In genomic region chr5:137954131-137954879, GRCh38 we compare ENCODE assay signal across 11 cellular contexts.
DNase-seq lines count a peak whose midpoint lies in the region; ATAC-seq, FAIRE-seq and TF ChIP-seq lines count a peak whose summit lies in the region.
"Had no signal": no experiment of that assay in that cellular context is flagged by ENCODE, and none has a peak within 500 bp of the region (broad histone marks: within the 10 kb centered on the region; RNA-seq: fewer than 3 reads in every experiment).

No MANE protein-coding gene starts in this region.

- POLR2A ChIA-PET in OCI-LY7 (lab: Charles Lee), result interaction anchor here (0.5 to 3.2 kb wide), 5 partner anchors 9 to 73 kb away, joined by 3 to 16 read pairs (median 4); no protein-coding TSS in a partner anchor

- peak overlapping the region; percentile 66 for H3K27ac Mint-ChIP-seq in activated T-cell treated with anti-CD3 and anti-CD28 coated beads, Interleukin-2, amount 50 U/mL, for 24 hours
- no peak overlapping the region for H3K27ac Mint-ChIP-seq in activated T-cell treated with anti-CD3 and anti-CD28 coated beads, Interleukin-2, amount 50 U/mL, for 72 hours
- H3K27ac Mint-ChIP-seq: IgD-negative memory B cell; stimulated activated naive CD8-positive, alpha-beta T cell treated with anti-CD3 and anti-CD28 coated beads, Interleukin-15, Interleukin-2, amounts not matched to agents 100 ng/mL and 50 ng/mL, for 24 hours had no signal

- CTCF ChIA-PET in OCI-LY7 (lab: Charles Lee; ENCODE audit: unreplicated experiment), result no interaction called here

- H3K9me3 ChIP-seq in OCI-LY7 (ENCODE audit: low read length), result no peaks in the 10 kb centered on the region

- H3K4me3 ChIP-seq in cardiac fibroblast (replicated peaks in 1 of 2; ENCODE audit: low read depth in 2 of 2, low read length in 2 of 2) (peak overlapping the region in 1 of 2 donors; percentile 11), OCI-LY7 (ENCODE audit: low read depth, low read length, poor library complexity, severe bottlenecking) (no peak overlapping the region)

- no peak overlapping the region for H2AFZ ChIP-seq in OCI-LY7 (ENCODE audit: low read length)

- no peaks in the 10 kb centered on the region for H3K4me1 ChIP-seq in OCI-LY7 (ENCODE audit: insufficient read depth, low read length, poor library complexity, severe bottlenecking)

- H3K9me2 ChIP-seq in OCI-LY7 (ENCODE audit: insufficient read depth, low read length), result no peaks in the 10 kb centered on the region

- no peaks in the 10 kb centered on the region for H4K20me1 ChIP-seq in OCI-LY7 (ENCODE audit: insufficient read depth, low read length)

- H3K4me1 Mint-ChIP-seq in activated T-cell treated with anti-CD3 and anti-CD28 coated beads, Interleukin-2, amount 50 U/mL, for 24 hours (ENCODE audit: low read depth), result no peaks in the 10 kb centered on the region
- no peaks in the 10 kb centered on the region for H3K4me1 Mint-ChIP-seq in activated T-cell treated with anti-CD3 and anti-CD28 coated beads, Interleukin-2, amount 50 U/mL, for 72 hours (ENCODE audit: low read depth)
- H3K4me1 Mint-ChIP-seq: IgD-negative memory B cell had no signal

- peaks cover 72% of the 10 kb centered on the region for H3K36me3 Mint-ChIP-seq in activated T-cell treated with anti-CD3 and anti-CD28 coated beads, Interleukin-2, amount 50 U/mL, for 24 hours (ENCODE audit: low read depth)
- peaks cover 0 to 6% of the 10 kb centered on the region in 2 donors for H3K36me3 Mint-ChIP-seq in activated T-cell treated with anti-CD3 and anti-CD28 coated beads, Interleukin-2, amount 50 U/mL, for 72 hours (ENCODE audit: insufficient read depth in 2 of 2)

- no peak overlapping the region for H3K4me2 ChIP-seq in OCI-LY7 (ENCODE audit: low read length)

- no peak for FAIRE-seq in urothelium cell line (lab: Jason Lieb, UNC)
- FAIRE-seq: A204.1 had no signal

- ATAC-seq in activated T-cell treated with anti-CD3 and anti-CD28 coated beads, Interleukin-2, amount 50 U/mL, for 72 hours (replicated peaks in 1 of 2), result no peak
- ATAC-seq in GM18909 (IDR thresholded peaks at IDR 0.05; ENCODE audit: poor library complexity, unreplicated experiment), result no peak

- no peaks in the 10 kb centered on the region for H3K9me3 Mint-ChIP-seq in activated T-cell treated with anti-CD3 and anti-CD28 coated beads, Interleukin-2, amount 50 U/mL, for 24 hours
- no peaks in the 10 kb centered on the region for H3K9me3 Mint-ChIP-seq in activated T-cell treated with anti-CD3 and anti-CD28 coated beads, Interleukin-2, amount 50 U/mL, for 72 hours
- H3K9me3 Mint-ChIP-seq: IgD-negative memory B cell; stimulated activated naive CD8-positive, alpha-beta T cell treated with anti-CD3 and anti-CD28 coated beads, Interleukin-15, Interleukin-2, amounts not matched to agents 100 ng/mL and 50 ng/mL, for 24 hours had no signal

- intact Hi-C loops in OCI-LY7 (cut with micrococcal nuclease; ENCODE audit: unreplicated experiment), result no loop called here

- DNase-seq in activated T-cell treated with anti-CD3 and anti-CD28 coated beads, Interleukin-2, amount 50 U/mL, for 24 hours, result no peak
- DNase-seq in activated T-cell treated with anti-CD3 and anti-CD28 coated beads, Interleukin-2, amount 50 U/mL, for 72 hours, result no peak
- DNase-seq in cardiac fibroblast (ENCODE audit: low read depth in 2 of 2) (peak; percentile 93 to 94), kidney glomerular epithelial cell (lab: John Stamatoyannopoulos, UW) (peak; percentile 59), urothelium cell line (ENCODE audit: low spot score) (peak; percentile 20), OCI-LY7 (ENCODE audit: low spot score) (no peak), GDM1 (lab: John Stamatoyannopoulos, UW) (no peak)

- no TSS peak for BruUV-seq in OCI-LY7 (replicated peaks; lab: Mats Ljungman, UMichigan)

- no peak overlapping the region for H3K27ac ChIP-seq in OCI-LY7 (ENCODE audit: low read depth, low read length, poor library complexity, severe bottlenecking)

- H3K36me3 ChIP-seq in OCI-LY7 (ENCODE audit: insufficient read depth, low read length), result peaks cover 80% of the 10 kb centered on the region

- H3K4me3 Mint-ChIP-seq in activated T-cell treated with anti-CD3 and anti-CD28 coated beads, Interleukin-2, amount 50 U/mL, for 24 hours, result no peak overlapping the region
- no peak overlapping the region for H3K4me3 Mint-ChIP-seq in activated T-cell treated with anti-CD3 and anti-CD28 coated beads, Interleukin-2, amount 50 U/mL, for 72 hours
- H3K4me3 Mint-ChIP-seq: IgD-negative memory B cell; stimulated activated naive CD8-positive, alpha-beta T cell treated with anti-CD3 and anti-CD28 coated beads, Interleukin-15, Interleukin-2, amounts not matched to agents 100 ng/mL and 50 ng/mL, for 24 hours had no signal

- H3K79me2 ChIP-seq in OCI-LY7 (ENCODE audit: insufficient read depth, low read depth, low read length), result no peaks in the 10 kb centered on the region

- H3K27me3 Mint-ChIP-seq in activated T-cell treated with anti-CD3 and anti-CD28 coated beads, Interleukin-2, amount 50 U/mL, for 24 hours, result no peaks in the 10 kb centered on the region
- H3K27me3 Mint-ChIP-seq in activated T-cell treated with anti-CD3 and anti-CD28 coated beads, Interleukin-2, amount 50 U/mL, for 72 hours (ENCODE audit: low read depth), result no peaks in the 10 kb centered on the region
- H3K27me3 Mint-ChIP-seq: IgD-negative memory B cell; stimulated activated naive CD8-positive, alpha-beta T cell treated with anti-CD3 and anti-CD28 coated beads, Interleukin-15, Interleukin-2, amounts not matched to agents 100 ng/mL and 50 ng/mL, for 24 hours had no signal

- TF ChIP-seq CTCF in cardiac fibroblast (IDR thresholded peaks at IDR 0.05; ENCODE audit: low read depth, low read length), result no peak
- no peak for TF ChIP-seq CTCF in OCI-LY7 (conservative IDR thresholded peaks at IDR 0.05; ENCODE audit: low read length)

Comparison
In these comparisons a context has a peak if more than half of its experiments do, and no peak if none do; other contexts are left out.
1. DNase-seq: peak in cardiac fibroblast (2 of 2), kidney glomerular epithelial cell (single experiment) and urothelium cell line (single experiment); none in activated T-cell treated with anti-CD3 and anti-CD28 coated beads, Interleukin-2, amount 50 U/mL, for 24 hours (single experiment), activated T-cell treated with anti-CD3 and anti-CD28 coated beads, Interleukin-2, amount 50 U/mL, for 72 hours (0 of 2), OCI-LY7 (single experiment) and GDM1 (single experiment).